Comparison of ENCODE assay signal across 8 cellular contexts in the genomic region with DNA sequence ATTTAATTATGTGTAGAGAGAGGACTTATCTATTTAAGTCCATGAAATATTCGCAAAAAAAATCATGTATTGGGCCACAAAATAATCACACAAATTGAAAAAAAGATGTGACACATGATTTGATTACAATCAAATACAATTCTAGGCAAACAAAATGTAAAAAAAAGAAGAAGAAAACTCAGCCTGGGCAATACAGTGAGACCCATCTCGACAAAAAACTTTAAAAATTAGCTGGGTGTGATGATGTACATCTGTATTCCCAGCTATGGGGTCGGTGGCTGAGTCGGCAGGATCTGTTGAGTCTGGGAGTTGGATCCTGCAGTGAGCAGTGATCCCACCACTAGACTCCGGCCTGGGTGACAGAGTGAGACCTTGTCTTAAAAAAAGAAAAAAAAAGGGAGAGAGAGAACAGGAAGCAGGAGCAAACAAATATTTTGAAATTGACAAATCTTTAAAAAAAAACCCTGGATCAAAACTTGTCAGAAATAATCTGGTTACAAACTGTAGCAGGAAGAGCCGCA. TPM values are rescaled to one million over a fixed set of nuclear protein-coding genes. Genes with fewer than 3 reads are reported as not detected.
DNase-seq lines count a peak whose midpoint lies in the region; ATAC-seq and TF ChIP-seq lines count a peak whose summit lies in the region.

No MANE protein-coding gene starts in this region.

- no peaks in the 10 kb centered on the region for H3K9me3 Mint-ChIP-seq in activated T-cell treated with anti-CD3 and anti-CD28 coated beads, Interleukin-2, amount 50 U/mL, for 4 hours
- H3K9me3 Mint-ChIP-seq in activated naive CD8-positive, alpha-beta T cell treated with anti-CD3 and anti-CD28 coated beads for 36 hours, result peaks cover under 1% of the 10 kb centered on the region

- no peaks in the 10 kb centered on the region for H3K27me3 Mint-ChIP-seq in activated T-cell treated with anti-CD3 and anti-CD28 coated beads, Interleukin-2, amount 50 U/mL, for 4 hours (ENCODE audit: low read depth)
- H3K27me3 Mint-ChIP-seq in activated naive CD8-positive, alpha-beta T cell treated with anti-CD3 and anti-CD28 coated beads for 36 hours, result peaks cover 16% of the 10 kb centered on the region

- no peak overlapping the region for H3K4me3 ChIP-seq in lower lobe of right lung
- H3K4me3 ChIP-seq in thoracic aorta, result peak overlapping the region; percentile 78

- intact Hi-C loops in lower lobe of right lung (cut with DNase I), result no loop called here

- no peak for DNase-seq in activated T-cell treated with anti-CD3 and anti-CD28 coated beads, Interleukin-2, amount 50 U/mL, for 4 hours
- no peak for DNase-seq in activated T-cell treated with anti-CD3 and anti-CD28 coated beads, Interleukin-2, amount 50 U/mL, for 1 hour
- DNase-seq in activated naive CD8-positive, alpha-beta T cell treated with anti-CD3 and anti-CD28 coated beads for 36 hours, result no peak
- DNase-seq in lower lobe of right lung (no peak), thoracic aorta (ENCODE audit: low spot score) (no peak), anterior cingulate cortex (lab: John Stamatoyannopoulos, UW) (no peak), DMS114 treated with DMSO at 0.1 percent for 48 hours (lab: John Stamatoyannopoulos, UW; ENCODE audit: unreplicated experiment) (no peak), NCI-H146 treated with DMSO at 0.1 percent for 48 hours (lab: John Stamatoyannopoulos, UW; ENCODE audit: unreplicated experiment) (no peak)

- H3K27ac ChIP-seq in lower lobe of right lung, result peak overlapping the region; percentile 100
- H3K27ac ChIP-seq in thoracic aorta, result peak overlapping the region; percentile 72 to 83

- H3K27me3 ChIP-seq in lower lobe of right lung (ENCODE audit: low read depth), result no peaks in the 10 kb centered on the region
- H3K27me3 ChIP-seq in thoracic aorta (replicated peaks; ENCODE audit: insufficient read depth), result peaks cover 5% of the 10 kb centered on the region

- no peak for ATAC-seq in activated T-cell treated with anti-CD3 and anti-CD28 coated beads, Interleukin-2, amount 50 U/mL, for 4 hours
- no peak for ATAC-seq in lower lobe of right lung
- ATAC-seq in thoracic aorta (ENCODE audit: insufficient number of reproducible peaks, low FRiP score, low read depth), result no peak

- H3K4me1 Mint-ChIP-seq in activated T-cell treated with anti-CD3 and anti-CD28 coated beads, Interleukin-2, amount 50 U/mL, for 4 hours (ENCODE audit: low read depth), result peaks cover 40% of the 10 kb centered on the region
- H3K4me1 Mint-ChIP-seq in activated naive CD8-positive, alpha-beta T cell treated with anti-CD3 and anti-CD28 coated beads for 36 hours, result peaks cover 45% of the 10 kb centered on the region

- no peak for TF ChIP-seq CTCF in lower lobe of right lung (IDR thresholded peaks at IDR 0.05)
- TF ChIP-seq CTCF in thoracic aorta (IDR thresholded peaks at IDR 0.05), result no peak

- H3K9me3 ChIP-seq in lower lobe of right lung, result no peaks in the 10 kb centered on the region
- no peaks in the 10 kb centered on the region for H3K9me3 ChIP-seq in thoracic aorta

- H3K36me3 ChIP-seq in lower lobe of right lung (no peaks in the 10 kb centered on the region), thoracic aorta (no peaks in the 10 kb centered on the region)

- H3K4me1 ChIP-seq in lower lobe of right lung (peaks cover 50% of the 10 kb centered on the region), thoracic aorta (ENCODE audit: control insufficient read depth in 1 of 2, low read depth in 2 of 2) (peaks cover 15 to 36% of the 10 kb centered on the region in 2 donors)

- H3K4me3 Mint-ChIP-seq in activated T-cell treated with anti-CD3 and anti-CD28 coated beads, Interleukin-2, amount 50 U/mL, for 4 hours, result peak overlapping the region; percentile 90
- peak overlapping the region; percentile 95 for H3K4me3 Mint-ChIP-seq in activated naive CD8-positive, alpha-beta T cell treated with anti-CD3 and anti-CD28 coated beads for 36 hours

- H3K36me3 Mint-ChIP-seq in activated T-cell treated with anti-CD3 and anti-CD28 coated beads, Interleukin-2, amount 50 U/mL, for 4 hours (ENCODE audit: insufficient read depth), result no peaks in the 10 kb centered on the region
- peaks cover 23% of the 10 kb centered on the region for H3K36me3 Mint-ChIP-seq in activated naive CD8-positive, alpha-beta T cell treated with anti-CD3 and anti-CD28 coated beads for 36 hours

- H3K27ac Mint-ChIP-seq in activated naive CD8-positive, alpha-beta T cell treated with anti-CD3 and anti-CD28 coated beads for 36 hours, result peak overlapping the region; percentile 99

RNA-seq across cellular contexts. Expression of gene TYMP, which starts 3.1 kb away (rescaled TPM):
- 100 to 1,000 TPM in 1 of 3 donors, 10 to 100 TPM in 2; 64.4 to 103 (median 66.1) TPM for total RNA-seq in activated T-cell treated with anti-CD3 and anti-CD28 coated beads, Interleukin-2, amount 50 U/mL, for 4 hours
- 10 to 100 TPM; 75.7 to 76.8 TPM for total RNA-seq in activated naive CD8-positive, alpha-beta T cell treated with anti-CD3 and anti-CD28 coated beads for 36 hours
- total RNA-seq in lower lobe of right lung (151 TPM), thoracic aorta (10 to 100 TPM; 90.4 to 95.7 TPM)

RNA-seq across cellular contexts. Expression of gene SCO2, which starts 7.5 kb away (rescaled TPM):
- 10 to 100 TPM; 12.7 to 14.4 (median 14.2) TPM for total RNA-seq in activated T-cell treated with anti-CD3 and anti-CD28 coated beads, Interleukin-2, amount 50 U/mL, for 4 hours
- total RNA-seq in activated naive CD8-positive, alpha-beta T cell treated with anti-CD3 and anti-CD28 coated beads for 36 hours, result 1 to 10 TPM; 5.0 to 6.0 TPM
- total RNA-seq in lower lobe of right lung (4.9 TPM), thoracic aorta (1 to 10 TPM; 3.5 to 4.5 TPM)

RNA-seq across cellular contexts. Expression of gene KLHDC7B, which starts 12.8 kb away (rescaled TPM):
- total RNA-seq in activated T-cell treated with anti-CD3 and anti-CD28 coated beads, Interleukin-2, amount 50 U/mL, for 4 hours, result 1 to 10 TPM; 5.4 to 7.4 (median 6.4) TPM
- 10 to 100 TPM; 15.1 to 15.9 TPM for total RNA-seq in activated naive CD8-positive, alpha-beta T cell treated with anti-CD3 and anti-CD28 coated beads for 36 hours
- total RNA-seq in lower lobe of right lung (0.77 TPM), thoracic aorta (not detected)

RNA-seq across cellular contexts. Expression of gene NCAPH2, which starts 24.9 kb away (rescaled TPM):
- 100 to 1,000 TPM; 152 to 175 (median 156) TPM for total RNA-seq in activated T-cell treated with anti-CD3 and anti-CD28 coated beads, Interleukin-2, amount 50 U/mL, for 4 hours
- total RNA-seq in activated naive CD8-positive, alpha-beta T cell treated with anti-CD3 and anti-CD28 coated beads for 36 hours, result 100 to 1,000 TPM; 143 to 152 TPM
- total RNA-seq in lower lobe of right lung (46.1 TPM), thoracic aorta (10 to 100 TPM; 40.8 to 50.4 TPM)

RNA-seq across cellular contexts. Expression of gene LMF2, which starts 25.4 kb away (rescaled TPM):
- total RNA-seq in activated T-cell treated with anti-CD3 and anti-CD28 coated beads, Interleukin-2, amount 50 U/mL, for 4 hours, result 10 to 100 TPM; 68.7 to 79.9 (median 72.2) TPM
- total RNA-seq in activated naive CD8-positive, alpha-beta T cell treated with anti-CD3 and anti-CD28 coated beads for 36 hours, result 10 to 100 TPM; 59.3 to 62.6 TPM
- total RNA-seq in lower lobe of right lung, result 58.8 TPM
- 10 to 100 TPM; 61.9 to 87.6 TPM for total RNA-seq in thoracic aorta
